8 cellular contexts compared by ENCODE assay signal in genomic region chr15:55897560-55898336, GRCh38.
DNase-seq lines count a peak whose midpoint lies in the region; ATAC-seq and TF ChIP-seq lines count a peak whose summit lies in the region.

No MANE protein-coding gene starts in this region.

- intact Hi-C loops in prostate gland (cut with DNase I) = no loop called here

- no peak overlapping the region for H3K4me2 ChIP-seq in KMS-11
- no peak overlapping the region for H3K4me2 ChIP-seq in SU-DHL-6 (ENCODE audit: low read depth, low read length, poor library complexity, severe bottlenecking)

- H3K79me2 ChIP-seq in KMS-11 (ENCODE audit: insufficient read depth, low read depth) = no peaks in the 10 kb centered on the region
- no peaks in the 10 kb centered on the region for H3K79me2 ChIP-seq in SU-DHL-6 (ENCODE audit: insufficient read depth, low read length)

- ATAC-seq in HG02759 (IDR thresholded peaks at IDR 0.05; ENCODE audit: unreplicated experiment) (no peak), HG03139 (IDR thresholded peaks at IDR 0.05; ENCODE audit: unreplicated experiment) (no peak)

- H3K36me3 ChIP-seq in KMS-11 (ENCODE audit: insufficient read depth) (no peaks in the 10 kb centered on the region), SU-DHL-6 (ENCODE audit: low read length) (no peaks in the 10 kb centered on the region), prostate gland (no peaks in the 10 kb centered on the region)

- H3K4me1 ChIP-seq in KMS-11 (ENCODE audit: low read depth, poor library complexity, severe bottlenecking) (peaks cover 4% of the 10 kb centered on the region), prostate gland (replicated peaks) (no peaks in the 10 kb centered on the region)

- H3K9me2 ChIP-seq in SU-DHL-6 (replicated peaks; ENCODE audit: insufficient read depth, low read length) = no peaks in the 10 kb centered on the region

- H3F3A ChIP-seq in SU-DHL-6 (ENCODE audit: insufficient read depth) = no peaks in the 10 kb centered on the region; the same call in 1 of the 2 replicates

- no peaks in the 10 kb centered on the region for H3K27me3 ChIP-seq in KMS-11 (ENCODE audit: insufficient read depth, low read depth)
- H3K27me3 ChIP-seq in SU-DHL-6 (ENCODE audit: low read length) = no peaks in the 10 kb centered on the region
- H3K27me3 ChIP-seq in prostate gland (replicated peaks; ENCODE audit: insufficient read depth) = no peaks in the 10 kb centered on the region

- H3K27ac ChIP-seq in KMS-11 = no peak overlapping the region
- no peak overlapping the region for H3K27ac ChIP-seq in SU-DHL-6 (ENCODE audit: low read depth, low read length)
- H3K27ac ChIP-seq in prostate gland = no peak overlapping the region

- TF ChIP-seq CTCF in KMS-11 (conservative IDR thresholded peaks at IDR 0.05; ENCODE audit: low read depth, low read length) = peak; percentile 92
- TF ChIP-seq CTCF in SU-DHL-6 (IDR thresholded peaks at IDR 0.05; ENCODE audit: insufficient read depth, low read length, poor library complexity, severe bottlenecking) = peak; percentile 84
- peak; percentile 39 to 51 (median 49) for TF ChIP-seq CTCF in prostate gland (IDR thresholded peaks at IDR 0.05)

- 36% methylated on average over 6 of the region's 6 CpGs for WGBS in prostate gland

- H4K20me1 ChIP-seq in KMS-11 (ENCODE audit: insufficient read depth) (no peaks in the 10 kb centered on the region), SU-DHL-6 (ENCODE audit: low read depth, low read length) (0 out of 2 replicates have a peak, but pooled peaks cover 4% of the 10 kb centered on the region)

- H3K9me3 ChIP-seq in SU-DHL-6 (ENCODE audit: insufficient read depth, low read length) (no peaks in the 10 kb centered on the region), prostate gland (no peaks in the 10 kb centered on the region)

- DNase-seq in NCI-H510A treated with DMSO at 0.1 percent for 48 hours (lab: John Stamatoyannopoulos, UW) = peak; percentile 25
- DNase-seq in NCI-H510A (lab: John Stamatoyannopoulos, UW) = no peak
- peak; percentile 14 for DNase-seq in germinal center (ENCODE audit: low spot score)
- DNase-seq in prostate gland (ENCODE audit: low spot score) = peak; percentile 8

- no peak overlapping the region for H3K4me3 ChIP-seq in KMS-11 (IDR thresholded peaks at IDR 0.05; ENCODE audit: insufficient read depth, low read depth, low read length)
- H3K4me3 ChIP-seq in SU-DHL-6 (ENCODE audit: insufficient read depth, low read length, poor library complexity, severe bottlenecking) = no peak overlapping the region
- no peak overlapping the region for H3K4me3 ChIP-seq in prostate gland

- H3K9ac ChIP-seq in KMS-11 (no peak overlapping the region), SU-DHL-6 (ENCODE audit: low read length) (no peak overlapping the region)

- TF ChIP-seq POLR2A in prostate gland (IDR thresholded peaks at IDR 0.05) = no peak

- no peak overlapping the region for H2AFZ ChIP-seq in KMS-11 (ENCODE audit: low read depth)
- no peak overlapping the region for H2AFZ ChIP-seq in SU-DHL-6 (ENCODE audit: low read depth, low read length, severe bottlenecking)
